1 cellular context compared by ENCODE assay signal in genomic region chr11:46119352-46120216, GRCh38.
TF ChIP-seq lines count a peak whose summit lies in the region.

No MANE protein-coding gene starts in this region.

TF ChIP-seq in GM23338, 12 proteins besides CTCF, POLR2A, EP300 and RAD21 (continued from another document):
- TF ChIP-seq, protein P1, sequence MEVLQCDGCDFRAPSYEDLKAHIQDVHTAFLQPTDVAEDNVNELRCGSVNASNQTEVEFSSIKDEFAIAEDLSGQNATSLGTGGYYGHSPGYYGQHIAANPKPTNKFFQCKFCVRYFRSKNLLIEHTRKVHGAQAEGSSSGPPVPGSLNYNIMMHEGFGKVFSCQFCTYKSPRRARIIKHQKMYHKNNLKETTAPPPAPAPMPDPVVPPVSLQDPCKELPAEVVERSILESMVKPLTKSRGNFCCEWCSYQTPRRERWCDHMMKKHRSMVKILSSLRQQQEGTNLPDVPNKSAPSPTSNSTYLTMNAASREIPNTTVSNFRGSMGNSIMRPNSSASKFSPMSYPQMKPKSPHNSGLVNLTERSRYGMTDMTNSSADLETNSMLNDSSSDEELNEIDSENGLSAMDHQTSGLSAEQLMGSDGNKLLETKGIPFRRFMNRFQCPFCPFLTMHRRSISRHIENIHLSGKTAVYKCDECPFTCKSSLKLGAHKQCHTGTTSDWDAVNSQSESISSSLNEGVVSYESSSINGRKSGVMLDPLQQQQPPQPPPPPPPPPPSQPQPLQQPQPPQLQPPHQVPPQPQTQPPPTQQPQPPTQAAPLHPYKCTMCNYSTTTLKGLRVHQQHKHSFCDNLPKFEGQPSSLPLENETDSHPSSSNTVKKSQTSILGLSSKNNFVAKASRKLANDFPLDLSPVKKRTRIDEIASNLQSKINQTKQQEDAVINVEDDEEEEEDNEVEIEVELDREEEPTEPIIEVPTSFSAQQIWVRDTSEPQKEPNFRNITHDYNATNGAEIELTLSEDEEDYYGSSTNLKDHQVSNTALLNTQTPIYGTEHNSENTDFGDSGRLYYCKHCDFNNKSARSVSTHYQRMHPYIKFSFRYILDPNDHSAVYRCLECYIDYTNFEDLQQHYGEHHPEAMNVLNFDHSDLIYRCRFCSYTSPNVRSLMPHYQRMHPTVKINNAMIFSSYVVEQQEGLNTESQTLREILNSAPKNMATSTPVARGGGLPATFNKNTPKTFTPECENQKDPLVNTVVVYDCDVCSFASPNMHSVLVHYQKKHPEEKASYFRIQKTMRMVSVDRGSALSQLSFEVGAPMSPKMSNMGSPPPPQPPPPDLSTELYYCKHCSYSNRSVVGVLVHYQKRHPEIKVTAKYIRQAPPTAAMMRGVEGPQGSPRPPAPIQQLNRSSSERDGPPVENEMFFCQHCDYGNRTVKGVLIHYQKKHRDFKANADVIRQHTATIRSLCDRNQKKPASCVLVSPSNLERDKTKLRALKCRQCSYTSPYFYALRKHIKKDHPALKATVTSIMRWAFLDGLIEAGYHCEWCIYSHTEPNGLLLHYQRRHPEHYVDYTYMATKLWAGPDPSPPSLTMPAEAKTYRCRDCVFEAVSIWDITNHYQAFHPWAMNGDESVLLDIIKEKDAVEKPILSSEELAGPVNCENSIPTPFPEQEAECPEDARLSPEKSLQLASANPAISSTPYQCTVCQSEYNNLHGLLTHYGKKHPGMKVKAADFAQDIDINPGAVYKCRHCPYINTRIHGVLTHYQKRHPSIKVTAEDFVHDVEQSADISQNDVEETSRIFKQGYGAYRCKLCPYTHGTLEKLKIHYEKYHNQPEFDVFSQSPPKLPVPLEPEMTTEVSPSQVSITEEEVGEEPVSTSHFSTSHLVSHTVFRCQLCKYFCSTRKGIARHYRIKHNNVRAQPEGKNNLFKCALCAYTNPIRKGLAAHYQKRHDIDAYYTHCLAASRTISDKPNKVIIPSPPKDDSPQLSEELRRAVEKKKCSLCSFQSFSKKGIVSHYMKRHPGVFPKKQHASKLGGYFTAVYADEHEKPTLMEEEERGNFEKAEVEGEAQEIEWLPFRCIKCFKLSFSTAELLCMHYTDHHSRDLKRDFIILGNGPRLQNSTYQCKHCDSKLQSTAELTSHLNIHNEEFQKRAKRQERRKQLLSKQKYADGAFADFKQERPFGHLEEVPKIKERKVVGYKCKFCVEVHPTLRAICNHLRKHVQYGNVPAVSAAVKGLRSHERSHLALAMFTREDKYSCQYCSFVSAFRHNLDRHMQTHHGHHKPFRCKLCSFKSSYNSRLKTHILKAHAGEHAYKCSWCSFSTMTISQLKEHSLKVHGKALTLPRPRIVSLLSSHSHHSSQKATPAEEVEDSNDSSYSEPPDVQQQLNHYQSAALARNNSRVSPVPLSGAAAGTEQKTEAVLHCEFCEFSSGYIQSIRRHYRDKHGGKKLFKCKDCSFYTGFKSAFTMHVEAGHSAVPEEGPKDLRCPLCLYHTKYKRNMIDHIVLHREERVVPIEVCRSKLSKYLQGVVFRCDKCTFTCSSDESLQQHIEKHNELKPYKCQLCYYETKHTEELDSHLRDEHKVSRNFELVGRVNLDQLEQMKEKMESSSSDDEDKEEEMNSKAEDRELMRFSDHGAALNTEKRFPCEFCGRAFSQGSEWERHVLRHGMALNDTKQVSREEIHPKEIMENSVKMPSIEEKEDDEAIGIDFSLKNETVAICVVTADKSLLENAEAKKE (CRISPR knock-in tag; IDR thresholded peaks at IDR 0.05): no peak
- TF ChIP-seq ZNF114 (CRISPR knock-in tag; IDR thresholded peaks at IDR 0.05) (no peak), EZH2phosphoT487 (IDR thresholded peaks at IDR 0.05; ENCODE audit: unreplicated experiment) (no peak), NANOG (IDR thresholded peaks at IDR 0.05; ENCODE audit: borderline replicate concordance) (no peak)
